In the genomic region with DNA sequence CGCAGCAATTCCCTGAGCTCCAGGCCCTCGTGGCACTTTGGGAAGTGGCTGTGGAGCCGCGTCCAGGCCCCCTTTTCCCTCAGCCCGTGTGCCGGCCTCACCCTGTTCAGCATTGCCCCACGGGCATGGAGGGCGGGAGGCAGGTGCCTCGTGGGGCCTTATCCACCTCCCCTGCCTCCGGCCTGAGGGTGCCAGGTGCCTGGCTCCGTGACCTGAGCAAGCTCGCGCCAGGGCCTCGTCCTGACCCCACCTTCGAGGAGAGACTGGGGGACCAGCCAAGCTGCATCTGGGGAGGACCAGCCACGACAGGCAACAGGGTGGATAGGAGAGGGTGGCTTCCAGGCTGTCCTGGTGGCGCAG, we compare ENCODE assay signal across 20 cellular contexts. TPM values are rescaled to one million over a fixed set of nuclear protein-coding genes. Genes with fewer than 3 reads are reported as not detected.
DNase-seq lines count a peak whose midpoint lies in the region; ATAC-seq and TF ChIP-seq lines count a peak whose summit lies in the region.
"Had no signal": no experiment of that assay in that cellular context is flagged by ENCODE, and none has a peak within 500 bp of the region (broad histone marks: within the 10 kb centered on the region; RNA-seq: fewer than 3 reads in every experiment).

No MANE protein-coding gene starts in this region.

- intact Hi-C loops in PC-9 (cut with micrococcal nuclease; ENCODE audit: unreplicated experiment) = no loop called here

- CTCF ChIA-PET in PC-9 (lab: Charles Lee) = no interaction called here

- peaks cover 10% of the 10 kb centered on the region for H3K36me3 ChIP-seq in BE2C
- H3K36me3 ChIP-seq in PC-9 (ENCODE audit: low read depth) = no peaks in the 10 kb centered on the region

- H3K9me3 ChIP-seq in BE2C = no peaks in the 10 kb centered on the region
- H3K9me3 ChIP-seq in PC-9 (ENCODE audit: insufficient read depth, low read depth) = no peaks in the 10 kb centered on the region
- H3K9me3 ChIP-seq: BLaER1 had no signal

- no peak overlapping the region for H2AFZ ChIP-seq in PC-9
- H2AFZ ChIP-seq: GM23248 had no signal

- H3K4me3 ChIP-seq in BE2C (ENCODE audit: low read depth, low read length) = no peak overlapping the region
- H3K4me3 ChIP-seq in PC-9 = no peak overlapping the region
- H3K4me3 ChIP-seq: BLaER1, GM23248 had no signal

- POLR2A ChIA-PET in PC-9 (lab: Charles Lee; ENCODE audit: unreplicated experiment) = no interaction called here

- in situ Hi-C loops in GM13977 (cut with MboI; ENCODE audit: low pct_unique_long_range_greater_than_20kb, low sequenced_read_pairs, unreplicated experiment) = no loop called here

- no peaks in the 10 kb centered on the region for H4K20me1 ChIP-seq in PC-9 (ENCODE audit: insufficient read depth)
- H4K20me1 ChIP-seq: BLaER1 had no signal

- no peaks in the 10 kb centered on the region for H3F3A ChIP-seq in PC-9 (ENCODE audit: insufficient read depth, low read depth)

- ATAC-seq in GM19324 (IDR thresholded peaks at IDR 0.05; ENCODE audit: low FRiP score, unreplicated experiment) = no peak

- DNase-seq in BE2C (peak; percentile 8), GM13977 (ENCODE audit: low spot score) (peak; percentile 45), PC-9 (no peak), GF-D8 (lab: John Stamatoyannopoulos, UW) (no peak), NCI-H2196 treated with DMSO at 0.1 percent for 48 hours (lab: John Stamatoyannopoulos, UW; ENCODE audit: unreplicated experiment) (no peak)
- DNase-seq: CD4-positive, alpha-beta T cell; CD8-positive, alpha-beta memory T cell; DMS 273 treated with DMSO at 0.1 percent for 48 hours; DMS79; EL; GDM1; GM23248; H7; HCEC 1CT had no signal

- peak overlapping the region; percentile 46; the same call in 1 of the 2 replicates for H3K4me2 ChIP-seq in PC-9
- H3K4me2 ChIP-seq: BLaER1 had no signal

- H3K27me3 ChIP-seq in BE2C (no peaks in the 10 kb centered on the region), PC-9 (ENCODE audit: insufficient read depth, low read depth) (no peaks in the 10 kb centered on the region)
- H3K27me3 ChIP-seq: BLaER1 had no signal

- no peaks in the 10 kb centered on the region for H3K9me2 ChIP-seq in PC-9 (ENCODE audit: insufficient read depth)

- no peaks in the 10 kb centered on the region for H3K79me2 ChIP-seq in PC-9 (ENCODE audit: low read depth)

- H3K27ac ChIP-seq in PC-9 = no peak overlapping the region
- H3K27ac ChIP-seq: BLaER1, C4-2B, GM23248 had no signal

- no TSS peak for BruUV-seq in PC-9 (replicated peaks; lab: Mats Ljungman, UMichigan)

- peaks cover 13% of the 10 kb centered on the region for H3K4me1 ChIP-seq in BE2C
- peaks cover 7% of the 10 kb centered on the region; the same call in 1 of the 2 replicates for H3K4me1 ChIP-seq in PC-9 (replicated peaks; ENCODE audit: insufficient read depth)

- TF ChIP-seq CTCF in BE2C (IDR thresholded peaks at IDR 0.05; ENCODE audit: low read depth, low read length) (no peak), GM13977 (IDR thresholded peaks at IDR 0.05; ENCODE audit: extremely low read depth, insufficient read depth, missing control alignments) (no peak), PC-9 (conservative IDR thresholded peaks at IDR 0.05) (no peak)

RNA-seq across cellular contexts. Expression of a gene that starts 27.0 kb away (rescaled TPM):
- 7.5 TPM for polyA plus RNA-seq in BE2C (2012; ENCODE audit: insufficient read depth, insufficient read length, low read depth)
- 0.46 and 2.4 TPM in 2 replicates for total RNA-seq in PC-9 (2021)
- polyA plus RNA-seq: CD8-positive, alpha-beta memory T cell had no signal

RNA-seq across cellular contexts. Expression of a gene that starts 27.7 kb away (rescaled TPM):
- polyA plus RNA-seq in BE2C (2012; ENCODE audit: insufficient read depth, insufficient read length, low read depth) = not detected
- not detected in 2 replicates for total RNA-seq in PC-9 (2021)
- total RNA-seq: A172; A673; CD4-positive, alpha-beta T cell; CD8-positive, alpha-beta memory T cell; GM23248; H1; H7 had no signal
- polyA plus RNA-seq: CD8-positive, alpha-beta memory T cell; GM23248 had no signal

RNA-seq across cellular contexts. Expression of a gene that starts 29.7 kb away (rescaled TPM):
- 25.5 TPM for polyA plus RNA-seq in BE2C (2012; ENCODE audit: insufficient read depth, insufficient read length, low read depth)
- total RNA-seq in PC-9 (2021) = 24.4 and 33.4 TPM in 2 replicates

RNA-seq across cellular contexts. Expression of a gene that starts 45.8 kb away (rescaled TPM):
- polyA plus RNA-seq in BE2C (2012; ENCODE audit: insufficient read depth, insufficient read length, low read depth) = 43.8 TPM
- total RNA-seq in PC-9 (2021) = 35.0 and 36.8 TPM in 2 replicates

RNA-seq across cellular contexts. Expression of a gene that starts 46.1 kb away (rescaled TPM):
- 287 TPM for polyA plus RNA-seq in BE2C (2012; ENCODE audit: insufficient read depth, insufficient read length, low read depth)
- 53.3 and 64.2 TPM in 2 replicates for total RNA-seq in PC-9 (2021)

Comparison
In these comparisons a context has a peak if more than half of its experiments do, and no peak if none do; other contexts are left out.
1. DNase-seq: peak in BE2C (single experiment) and GM13977 (single experiment); none in PC-9 (0 of 2), GF-D8 (single experiment) and NCI-H2196 treated with DMSO at 0.1 percent for 48 hours (single experiment).